ENCODE assay signal across 19 cellular contexts in genomic region chr9:83185517-83186192, GRCh38.
DNase-seq lines count a peak whose midpoint lies in the region; ATAC-seq and TF ChIP-seq lines count a peak whose summit lies in the region.
"Had no signal": no experiment of that assay in that cellular context is flagged by ENCODE, and none has a peak within 500 bp of the region (broad histone marks: within the 10 kb centered on the region; RNA-seq: fewer than 3 reads in every experiment).

No MANE protein-coding gene starts in this region.

- H3K9ac ChIP-seq in HUES64 (ENCODE audit: low read depth, low read length) (no peak overlapping the region), neuronal stem cell (ENCODE audit: low read depth, low read length, poor library complexity) (no peak overlapping the region)

- no peak overlapping the region for H3K4ac ChIP-seq in neuronal stem cell (ENCODE audit: low read length)

- no peaks in the 10 kb centered on the region for H3K9me3 ChIP-seq in HUES64 (ENCODE audit: insufficient read depth, low read depth, low read length)
- no peaks in the 10 kb centered on the region for H3K9me3 ChIP-seq in WERI-Rb-1 (ENCODE audit: severe bottlenecking)
- H3K9me3 ChIP-seq in left ventricle myocardium inferior (replicated peaks), result no peaks in the 10 kb centered on the region
- H3K9me3 ChIP-seq in neuronal stem cell (replicated peaks in 1 of 2; ENCODE audit: control insufficient read depth in 2 of 2, insufficient read depth in 1 of 2, low read depth in 1 of 2, low read length in 2 of 2), result no peaks in the 10 kb centered on the region
- H3K9me3 ChIP-seq: HAP-1 had no signal

- no peak overlapping the region for H4K8ac ChIP-seq in neuronal stem cell (ENCODE audit: low read depth, low read length)

- H3K4me1 ChIP-seq in HUES64 (ENCODE audit: insufficient read depth, low read length) (peaks cover 15% of the 10 kb centered on the region), left ventricle myocardium inferior (peaks cover 12% of the 10 kb centered on the region), neuronal stem cell (ENCODE audit: control insufficient read depth in 2 of 2, insufficient read depth in 1 of 2, low read depth in 1 of 2, low read length in 2 of 2) (peaks cover 0 to 2% of the 10 kb centered on the region in 2 donors)
- H3K4me1 ChIP-seq: HAP-1 had no signal

- H3K36me3 ChIP-seq in HUES64 (ENCODE audit: insufficient read depth, low read length) (no peaks in the 10 kb centered on the region), WERI-Rb-1 (no peaks in the 10 kb centered on the region), left ventricle myocardium inferior (no peaks in the 10 kb centered on the region), neuronal stem cell (replicated peaks in 1 of 2; ENCODE audit: control insufficient read depth in 2 of 2, insufficient read depth in 2 of 2, low read length in 2 of 2) (no peaks in the 10 kb centered on the region)
- H3K36me3 ChIP-seq: HAP-1 had no signal

- peak; percentile 57 for DNase-seq in WERI-Rb-1
- DNase-seq in left ventricle myocardium inferior, result no peak
- DNase-seq in neuronal stem cell (ENCODE audit: low spot score), result no peak
- DNase-seq in cerebellum (ENCODE audit: low spot score), result no peak
- DNase-seq: CD8-positive, alpha-beta T cell; DND-41; KBM-7; NCI-H1048; NCI-H146; NCI-H2107; NCI-H226; NCI-H526; SHP77 had no signal

- intact Hi-C loops in left ventricle myocardium inferior (cut with micrococcal nuclease), result no loop called here

- H2BK5ac ChIP-seq in neuronal stem cell (ENCODE audit: low read length), result no peak overlapping the region

- H2BK120ac ChIP-seq in neuronal stem cell (ENCODE audit: low read depth, low read length), result no peak overlapping the region

- H3K27me3 ChIP-seq in HUES64 (ENCODE audit: insufficient read depth, low read length), result no peaks in the 10 kb centered on the region
- H3K27me3 ChIP-seq in WERI-Rb-1 (ENCODE audit: insufficient read depth, low read depth, severe bottlenecking), result no peaks in the 10 kb centered on the region
- H3K27me3 ChIP-seq in left ventricle myocardium inferior (ENCODE audit: low read depth), result no peaks in the 10 kb centered on the region
- no peaks in the 10 kb centered on the region for H3K27me3 ChIP-seq in neuronal stem cell (ENCODE audit: control insufficient read depth in 3 of 3, insufficient read depth in 3 of 3, low read depth in 1 of 3, low read length in 3 of 3)

- H3K14ac ChIP-seq in neuronal stem cell (ENCODE audit: low read length), result no peak overlapping the region

- no peak overlapping the region for H2BK12ac ChIP-seq in neuronal stem cell (ENCODE audit: low read length)

- H3K27ac ChIP-seq in HUES64 (ENCODE audit: low read depth, low read length) (no peak overlapping the region), WERI-Rb-1 (no peak overlapping the region), left ventricle myocardium inferior (replicated peaks) (no peak overlapping the region), neuronal stem cell (replicated peaks; ENCODE audit: low read length) (no peak overlapping the region)
- H3K27ac ChIP-seq: HL-60 had no signal

- H3K4me3 ChIP-seq in HUES64 (ENCODE audit: low read length) (peak overlapping the region; percentile 14; the same call in 1 of the 2 replicates), WERI-Rb-1 (ENCODE audit: low read depth, low read length) (peak overlapping the region; percentile 28; the same call in 1 of the 2 replicates), left ventricle myocardium inferior (peak overlapping the region; percentile 35), neuronal stem cell (ENCODE audit: low read length in 2 of 2) (no peak overlapping the region)
- H3K4me3 ChIP-seq: HAP-1 had no signal

- no peak for ATAC-seq in HG03039 (IDR thresholded peaks at IDR 0.05; ENCODE audit: unreplicated experiment)
- no peak for ATAC-seq in HG03045 (IDR thresholded peaks at IDR 0.05; ENCODE audit: unreplicated experiment)
- ATAC-seq: CD8-positive, alpha-beta T cell; Panc1 had no signal

- 18% methylated on average over 7 of the region's 8 CpGs for WGBS in HUES64
- WGBS in neuronal stem cell (ENCODE audit: extremely low coverage in 2 of 2, insufficient read length in 2 of 2, insufficient replicate concordance in 1 of 2), 2 donors, result no CpG with 5 or more reads among the region's 8 CpGs

- no peak overlapping the region for H2BK15ac ChIP-seq in neuronal stem cell (ENCODE audit: low read length)

- TF ChIP-seq CTCF in WERI-Rb-1 (IDR thresholded peaks at IDR 0.05; ENCODE audit: low read depth, low read length) (no peak), left ventricle myocardium inferior (IDR thresholded peaks at IDR 0.05; ENCODE audit: borderline replicate concordance) (no peak)

- H3K23ac ChIP-seq in neuronal stem cell (ENCODE audit: low read depth, low read length, poor library complexity), result no peak overlapping the region

- H3K18ac ChIP-seq in neuronal stem cell (ENCODE audit: low read length), result no peak overlapping the region

- H2AFZ ChIP-seq in neuronal stem cell (ENCODE audit: low read length), result peak overlapping the region; percentile 58

- no peak overlapping the region for H2AK5ac ChIP-seq in neuronal stem cell (ENCODE audit: low read depth, low read length)

- no peak overlapping the region for H3K4me2 ChIP-seq in neuronal stem cell (ENCODE audit: insufficient read depth, low read length, poor library complexity, severe bottlenecking)

- H3K79me1 ChIP-seq in neuronal stem cell (ENCODE audit: low read depth, low read length), result no peaks in the 10 kb centered on the region

- H4K91ac ChIP-seq in neuronal stem cell (ENCODE audit: low read depth, low read length, poor library complexity), result no peak overlapping the region

Comparison
In these comparisons a context has a peak if more than half of its experiments do, and no peak if none do; other contexts are left out.
1. H3K4me3 ChIP-seq: peak in HUES64 (single experiment), WERI-Rb-1 (single experiment) and left ventricle myocardium inferior (single experiment); none in neuronal stem cell (0 of 2).